10 cellular contexts compared by ENCODE assay signal in genomic region chr1:202952818-202953217, GRCh38. TPM values are rescaled to one million over a fixed set of nuclear protein-coding genes. Genes with fewer than 3 reads are reported as not detected.
DNase-seq lines count a peak whose midpoint lies in the region; ATAC-seq and TF ChIP-seq lines count a peak whose summit lies in the region.
"Had no signal": no experiment of that assay in that cellular context is flagged by ENCODE, and none has a peak within 500 bp of the region (broad histone marks: within the 10 kb centered on the region; RNA-seq: fewer than 3 reads in every experiment).

No MANE protein-coding gene starts in this region.

- TF ChIP-seq CTCF in left ventricle myocardium inferior (IDR thresholded peaks at IDR 0.05; ENCODE audit: borderline replicate concordance), result no peak
- no peak for TF ChIP-seq CTCF in BE2C (IDR thresholded peaks at IDR 0.05; ENCODE audit: low read depth, low read length)

- POLR2A ChIA-PET in activated CD4-positive, alpha-beta T cell treated with anti-CD3 and anti-CD28 coated beads for 36 hours (lab: Charles Lee), result interaction anchor here (0.6 to 0.7 kb wide), 2 partner anchors 64 to 105 kb away, joined by 3 to 4 read pairs; partner anchors contain the start of gene RABIF

- no peak for DNase-seq in activated CD4-positive, alpha-beta T cell treated with anti-CD3 and anti-CD28 coated beads for 36 hours
- no peak for DNase-seq in activated CD4-positive, alpha-beta T cell treated with anti-CD3 and anti-CD28 coated beads, Interleukin-2, amount 50 U/mL, for 1 hour
- DNase-seq in adipocyte (ENCODE audit: low read depth) (peak; percentile 12), left ventricle myocardium inferior (no peak), NCI-H2227 (lab: John Stamatoyannopoulos, UW; ENCODE audit: unreplicated experiment) (no peak), BE2C (no peak), NCI-H146 (lab: John Stamatoyannopoulos, UW) (no peak)
- DNase-seq: NCI-H187 had no signal

- H3K4me3 ChIP-seq in adipocyte (ENCODE audit: low read length) (no peak overlapping the region), left ventricle myocardium inferior (no peak overlapping the region), subcutaneous abdominal adipose tissue (ENCODE audit: low read depth in 1 of 5, low read length in 5 of 5) (no peak overlapping the region), BE2C (ENCODE audit: low read depth, low read length) (no peak overlapping the region)
- H3K4me3 ChIP-seq: A549 had no signal

- H3K4me3 Mint-ChIP-seq in activated CD4-positive, alpha-beta T cell treated with anti-CD3 and anti-CD28 coated beads for 36 hours, result no peak overlapping the region

- no peaks in the 10 kb centered on the region for H3K9me3 Mint-ChIP-seq in activated CD4-positive, alpha-beta T cell treated with anti-CD3 and anti-CD28 coated beads for 36 hours (ENCODE audit: low read depth)

- peaks cover 29% of the 10 kb centered on the region for H3K36me3 ChIP-seq in adipocyte (ENCODE audit: control insufficient read depth, insufficient read depth, low read length, severe bottlenecking)
- peaks cover 32% of the 10 kb centered on the region for H3K36me3 ChIP-seq in left ventricle myocardium inferior
- H3K36me3 ChIP-seq in subcutaneous abdominal adipose tissue (ENCODE audit: control insufficient read depth in 5 of 5, insufficient read depth in 5 of 5, low read length in 5 of 5), result peaks cover 17 to 29% (median 24%) of the 10 kb centered on the region in 5 donors
- H3K36me3 ChIP-seq in BE2C, result peaks cover 22% of the 10 kb centered on the region

- no peaks in the 10 kb centered on the region for H3K27me3 ChIP-seq in adipocyte (replicated peaks; ENCODE audit: control insufficient read depth, insufficient read depth, low read length)
- H3K27me3 ChIP-seq in left ventricle myocardium inferior (ENCODE audit: low read depth), result no peaks in the 10 kb centered on the region
- no peaks in the 10 kb centered on the region for H3K27me3 ChIP-seq in subcutaneous abdominal adipose tissue (ENCODE audit: control insufficient read depth in 5 of 5, insufficient read depth in 4 of 5, low read length in 5 of 5)
- no peaks in the 10 kb centered on the region for H3K27me3 ChIP-seq in BE2C

- H3K9ac ChIP-seq in adipocyte (ENCODE audit: low read length) (no peak overlapping the region), subcutaneous abdominal adipose tissue (ENCODE audit: low read length in 5 of 5) (peak overlapping the region in 2 of 5 donors; percentile 4 to 22)

- peaks cover 55% of the 10 kb centered on the region for H3K4me1 Mint-ChIP-seq in activated CD4-positive, alpha-beta T cell treated with anti-CD3 and anti-CD28 coated beads for 36 hours

- no peaks in the 10 kb centered on the region for H3K27me3 Mint-ChIP-seq in activated CD4-positive, alpha-beta T cell treated with anti-CD3 and anti-CD28 coated beads for 36 hours

- peak; percentile 88 for ATAC-seq in activated CD4-positive, alpha-beta T cell treated with anti-CD3 and anti-CD28 coated beads for 36 hours
- ATAC-seq: A549 had no signal

- CTCF ChIA-PET in activated CD4-positive, alpha-beta T cell treated with anti-CD3 and anti-CD28 coated beads for 36 hours (lab: Charles Lee), result interaction anchor here (0.6 to 3.0 kb wide), 7 partner anchors 9 to 1599 kb away, joined by 3 to 12 read pairs (median 4); no protein-coding TSS in a partner anchor

- peak overlapping the region; percentile 45 for H3K27ac Mint-ChIP-seq in activated CD4-positive, alpha-beta T cell treated with anti-CD3 and anti-CD28 coated beads for 36 hours

- H3K4me1 ChIP-seq in adipocyte (ENCODE audit: control insufficient read depth, insufficient read depth, low read length), result peaks cover 33% of the 10 kb centered on the region
- H3K4me1 ChIP-seq in left ventricle myocardium inferior, result peaks cover 70% of the 10 kb centered on the region
- peaks cover 5 to 48% (median 35%) of the 10 kb centered on the region in 5 donors for H3K4me1 ChIP-seq in subcutaneous abdominal adipose tissue (ENCODE audit: control insufficient read depth in 5 of 5, insufficient read depth in 5 of 5, low read length in 5 of 5)
- H3K4me1 ChIP-seq in BE2C, result 0 out of 2 replicates have a peak, but pooled peaks cover 3% of the 10 kb centered on the region

- no peaks in the 10 kb centered on the region for H3K9me3 ChIP-seq in adipocyte (ENCODE audit: control insufficient read depth, low read length)
- H3K9me3 ChIP-seq in left ventricle myocardium inferior (replicated peaks), result no peaks in the 10 kb centered on the region
- H3K9me3 ChIP-seq in subcutaneous abdominal adipose tissue (ENCODE audit: control insufficient read depth in 5 of 5, low read length in 5 of 5), result no peaks in the 10 kb centered on the region
- H3K9me3 ChIP-seq in BE2C, result no peaks in the 10 kb centered on the region
- H3K9me3 ChIP-seq: A549 had no signal

- peaks cover 31% of the 10 kb centered on the region for H3K36me3 Mint-ChIP-seq in activated CD4-positive, alpha-beta T cell treated with anti-CD3 and anti-CD28 coated beads for 36 hours (ENCODE audit: low read depth)

- H3K27ac ChIP-seq in left ventricle myocardium inferior (replicated peaks) (peak overlapping the region; percentile 40), subcutaneous abdominal adipose tissue (ENCODE audit: low read depth, low read length) (peak overlapping the region; percentile 6)
- H3K27ac ChIP-seq: A549 had no signal

- intact Hi-C loops in activated CD4-positive, alpha-beta T cell treated with anti-CD3 and anti-CD28 coated beads for 36 hours (cut with DNase I, micrococcal nuclease), result loop anchor here in 1 of 2 experiments (2.0 kb wide), 1 partner anchor 16 kb away; no protein-coding TSS in a partner anchor
- intact Hi-C loops in left ventricle myocardium inferior (cut with micrococcal nuclease), result no loop called here

RNA-seq across cellular contexts. Expression of gene ADIPOR1, which starts 5.3 kb away (rescaled TPM):
- total RNA-seq in activated CD4-positive, alpha-beta T cell treated with anti-CD3 and anti-CD28 coated beads for 36 hours, result 10 to 100 TPM; 65.4 to 85.1 TPM
- total RNA-seq in left ventricle myocardium inferior, result 87.0 TPM
- 114 TPM for polyA plus RNA-seq in BE2C (2012; ENCODE audit: insufficient read depth, insufficient read length, low read depth)

RNA-seq across cellular contexts. Expression of gene CYB5R1, which starts 14.2 kb away (rescaled TPM):
- total RNA-seq in activated CD4-positive, alpha-beta T cell treated with anti-CD3 and anti-CD28 coated beads for 36 hours, result 10 to 100 TPM; 15.4 to 19.0 TPM
- total RNA-seq in left ventricle myocardium inferior, result 174 TPM
- polyA plus RNA-seq in BE2C (2012; ENCODE audit: insufficient read depth, insufficient read length, low read depth), result 45.1 TPM

RNA-seq across cellular contexts. Expression of gene KLHL12, which starts 25.8 kb away (rescaled TPM):
- total RNA-seq in activated CD4-positive, alpha-beta T cell treated with anti-CD3 and anti-CD28 coated beads for 36 hours, result 10 to 100 TPM; 32.1 to 39.1 TPM
- 22.7 TPM for total RNA-seq in left ventricle myocardium inferior
- 18.1 TPM for polyA plus RNA-seq in BE2C (2012; ENCODE audit: insufficient read depth, insufficient read length, low read depth)

RNA-seq across cellular contexts. Expression of gene TMEM183A, which starts 54.4 kb away (rescaled TPM):
- total RNA-seq in activated CD4-positive, alpha-beta T cell treated with anti-CD3 and anti-CD28 coated beads for 36 hours, result 10 to 100 TPM; 68.6 to 71.0 TPM
- 21.8 TPM for total RNA-seq in left ventricle myocardium inferior
- polyA plus RNA-seq in BE2C (2012; ENCODE audit: insufficient read depth, insufficient read length, low read depth), result 74.4 TPM
